Comparison of ENCODE assay signal across 1 cellular context in the genomic region with DNA sequence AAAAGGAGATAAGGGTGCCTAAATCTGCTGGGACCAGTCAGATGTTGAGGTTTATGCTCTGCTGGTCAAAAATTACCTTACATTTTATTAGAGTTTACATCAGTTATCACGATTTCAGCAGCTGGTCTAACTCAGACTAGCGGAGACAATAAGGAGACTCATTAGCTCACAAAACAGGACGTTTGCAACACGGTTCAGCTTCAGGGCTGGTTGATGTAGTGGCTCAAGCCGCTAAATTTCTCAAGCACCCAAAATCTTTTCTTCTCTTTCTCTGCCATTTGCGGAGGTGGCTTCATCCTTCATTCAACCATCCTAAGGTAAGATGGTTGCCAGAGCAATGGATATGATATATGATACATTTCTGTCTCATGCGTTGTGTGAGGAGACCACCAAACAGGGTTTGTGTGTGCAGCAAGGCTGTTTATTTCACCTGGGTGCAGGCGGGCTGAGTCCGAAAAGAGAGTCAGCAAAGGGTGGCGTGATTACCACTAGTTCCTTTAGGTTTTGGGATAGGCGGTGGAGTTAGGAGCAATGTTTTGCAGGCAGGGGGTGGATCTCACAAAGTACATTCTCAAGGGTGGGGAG.
TF ChIP-seq lines count a peak whose summit lies in the region.

No MANE protein-coding gene starts in this region.

TF ChIP-seq in IMR-90, 13 proteins besides CTCF, POLR2A, EP300 and RAD21:
- TF ChIP-seq SMC3 (IDR thresholded peaks at IDR 0.05; ENCODE audit: low read depth, low read length) (no peak), RFX5 (IDR thresholded peaks at IDR 0.05; ENCODE audit: low read depth, low read length) (no peak), CHD1 (IDR thresholded peaks at IDR 0.05; ENCODE audit: low read depth, low read length) (no peak), NFE2L2 (IDR thresholded peaks at IDR 0.05; ENCODE audit: low read depth, low read length) (no peak), RCOR1 (IDR thresholded peaks at IDR 0.05; ENCODE audit: insufficient replicate concordance, low read length) (no peak), BHLHE40 (IDR thresholded peaks at IDR 0.05; ENCODE audit: low read depth, low read length) (no peak), MAFK (IDR thresholded peaks at IDR 0.05; ENCODE audit: low read depth, low read length) (no peak), FOS (IDR thresholded peaks at IDR 0.05; ENCODE audit: low read depth, low read length) (no peak), MXI1 (IDR thresholded peaks at IDR 0.05; ENCODE audit: borderline replicate concordance, low read depth, low read length) (no peak), MAZ (IDR thresholded peaks at IDR 0.05; ENCODE audit: borderline replicate concordance, low read depth, low read length) (no peak), CEBPB (IDR thresholded peaks at IDR 0.05; ENCODE audit: low read depth, low read length) (no peak)
- TF ChIP-seq, protein P1, sequence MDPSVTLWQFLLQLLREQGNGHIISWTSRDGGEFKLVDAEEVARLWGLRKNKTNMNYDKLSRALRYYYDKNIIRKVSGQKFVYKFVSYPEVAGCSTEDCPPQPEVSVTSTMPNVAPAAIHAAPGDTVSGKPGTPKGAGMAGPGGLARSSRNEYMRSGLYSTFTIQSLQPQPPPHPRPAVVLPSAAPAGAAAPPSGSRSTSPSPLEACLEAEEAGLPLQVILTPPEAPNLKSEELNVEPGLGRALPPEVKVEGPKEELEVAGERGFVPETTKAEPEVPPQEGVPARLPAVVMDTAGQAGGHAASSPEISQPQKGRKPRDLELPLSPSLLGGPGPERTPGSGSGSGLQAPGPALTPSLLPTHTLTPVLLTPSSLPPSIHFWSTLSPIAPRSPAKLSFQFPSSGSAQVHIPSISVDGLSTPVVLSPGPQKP (IDR thresholded peaks at IDR 0.05; ENCODE audit: borderline replicate concordance, low read depth, low read length), result no peak
- TF ChIP-seq, protein P2, sequence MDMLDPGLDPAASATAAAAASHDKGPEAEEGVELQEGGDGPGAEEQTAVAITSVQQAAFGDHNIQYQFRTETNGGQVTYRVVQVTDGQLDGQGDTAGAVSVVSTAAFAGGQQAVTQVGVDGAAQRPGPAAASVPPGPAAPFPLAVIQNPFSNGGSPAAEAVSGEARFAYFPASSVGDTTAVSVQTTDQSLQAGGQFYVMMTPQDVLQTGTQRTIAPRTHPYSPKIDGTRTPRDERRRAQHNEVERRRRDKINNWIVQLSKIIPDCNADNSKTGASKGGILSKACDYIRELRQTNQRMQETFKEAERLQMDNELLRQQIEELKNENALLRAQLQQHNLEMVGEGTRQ (IDR thresholded peaks at IDR 0.05; ENCODE audit: low read depth, low read length), result no peak
